12 cellular contexts compared by ENCODE assay signal in the genomic region with DNA sequence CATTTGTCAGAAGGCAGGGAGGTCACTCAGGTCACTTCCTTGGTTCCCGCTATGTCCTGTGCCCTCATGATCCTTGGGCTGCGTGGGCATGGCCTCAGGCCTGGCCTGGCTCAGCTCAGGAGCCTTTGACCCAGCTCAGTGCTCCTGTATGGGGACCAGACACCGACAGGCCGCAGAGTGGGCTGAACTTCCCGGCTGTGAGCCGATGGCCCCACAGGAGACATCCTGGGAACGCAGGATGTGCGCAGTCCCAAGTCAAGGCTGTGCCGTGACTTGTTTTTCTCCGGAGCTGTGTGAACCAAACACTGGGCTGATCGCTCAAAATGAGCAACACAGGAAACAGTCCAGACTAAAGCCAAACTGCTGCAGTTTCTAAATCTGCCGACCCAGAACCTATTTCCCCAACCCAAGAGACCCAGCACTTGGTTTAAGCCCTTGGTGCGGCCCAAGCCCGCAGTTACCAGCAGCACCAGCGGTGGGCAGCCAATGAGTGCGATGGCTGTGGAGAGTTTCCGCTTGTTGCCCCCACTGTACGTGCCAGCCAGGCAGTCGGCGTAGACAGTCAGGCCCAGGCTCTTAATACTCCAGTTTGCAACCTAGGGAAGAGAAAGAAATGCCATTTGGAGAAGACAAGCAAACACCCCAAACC.
"Had no signal": no experiment of that assay in that cellular context is flagged by ENCODE, and none has a peak within 500 bp of the region (broad histone marks: within the 10 kb centered on the region; RNA-seq: fewer than 3 reads in every experiment).

No MANE protein-coding gene starts in this region.

- H3K27ac Mint-ChIP-seq: dendritic cell treated with granulocyte-macrophage colony-stimulating factor and Interleukin-4, amounts not matched to agents 40 ng/mL and 50 ng/mL, for 4 days; immature natural killer cell; naive B cell; nephron; stimulated activated naive CD8-positive, alpha-beta T cell treated with anti-CD3 and anti-CD28 coated beads, Interleukin-15, Interleukin-2, amounts not matched to agents 100 ng/mL and 50 ng/mL, for 24 hours had no signal

- H3K9me3 ChIP-seq: left ventricle myocardium inferior, tibial artery had no signal

- DNase-seq: effector memory CD8-positive, alpha-beta T cell; foreskin keratinocyte; immature natural killer cell; left ventricle myocardium inferior; mesendoderm; naive B cell; stimulated activated CD4-positive, alpha-beta T cell treated with anti-CD3 and anti-CD28 coated beads, Interleukin-12 subunit alpha, Interleukin-12 subunit beta, amount 100 ng/mL, for 4 hours; tibial artery had no signal

- H3K4me3 Mint-ChIP-seq: dendritic cell treated with granulocyte-macrophage colony-stimulating factor and Interleukin-4, amounts not matched to agents 40 ng/mL and 50 ng/mL, for 4 days; effector memory CD8-positive, alpha-beta T cell; immature natural killer cell; naive B cell; nephron; stimulated activated naive CD8-positive, alpha-beta T cell treated with anti-CD3 and anti-CD28 coated beads, Interleukin-15, Interleukin-2, amounts not matched to agents 100 ng/mL and 50 ng/mL, for 24 hours had no signal

- H3K27me3 ChIP-seq: foreskin keratinocyte, tibial artery had no signal

- H3K4me1 Mint-ChIP-seq: immature natural killer cell, naive B cell, nephron had no signal

- H3K36me3 ChIP-seq: left ventricle myocardium inferior, tibial artery had no signal

- H3K4me1 ChIP-seq: foreskin keratinocyte, left ventricle myocardium inferior, tibial artery had no signal

- ATAC-seq: effector memory CD8-positive, alpha-beta T cell; foreskin keratinocyte had no signal

- H3K27ac ChIP-seq: foreskin keratinocyte, left ventricle myocardium inferior, tibial artery had no signal

- H3K9me3 Mint-ChIP-seq: dendritic cell treated with granulocyte-macrophage colony-stimulating factor and Interleukin-4, amounts not matched to agents 40 ng/mL and 50 ng/mL, for 4 days; effector memory CD8-positive, alpha-beta T cell; nephron; stimulated activated naive CD8-positive, alpha-beta T cell treated with anti-CD3 and anti-CD28 coated beads, Interleukin-15, Interleukin-2, amounts not matched to agents 100 ng/mL and 50 ng/mL, for 24 hours had no signal

- H3K36me3 Mint-ChIP-seq: naive B cell had no signal

- H3K4me3 ChIP-seq: left ventricle myocardium inferior, lung, tibial artery had no signal
